ENCODE assay signal across 28 cellular contexts in the genomic region with DNA sequence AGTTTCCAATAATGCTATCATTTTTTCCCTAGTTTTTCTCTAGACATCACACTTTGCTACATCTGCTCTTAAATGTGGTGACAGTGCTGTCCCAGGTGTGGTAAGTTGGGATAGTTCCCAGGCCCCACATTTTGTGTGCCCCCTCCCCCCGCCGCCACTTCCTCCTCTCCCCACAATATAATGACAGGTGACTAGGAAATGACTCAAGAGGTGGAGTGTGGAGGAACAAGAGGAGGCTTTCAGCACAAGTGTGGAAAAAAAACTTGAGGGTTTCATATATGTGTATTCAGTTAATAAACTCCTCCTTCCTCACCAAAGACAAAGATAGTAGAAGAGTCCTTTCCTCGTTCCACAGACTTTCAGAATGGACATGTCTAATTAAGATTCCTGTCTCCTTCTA. TPM values are rescaled to one million over a fixed set of nuclear protein-coding genes. Genes with fewer than 3 reads are reported as not detected.
DNase-seq lines count a peak whose midpoint lies in the region; ATAC-seq, FAIRE-seq and TF ChIP-seq lines count a peak whose summit lies in the region.
"Had no signal": no experiment of that assay in that cellular context is flagged by ENCODE, and none has a peak within 500 bp of the region (broad histone marks: within the 10 kb centered on the region; RNA-seq: fewer than 3 reads in every experiment).

No MANE protein-coding gene starts in this region.

- DNase-seq in stimulated activated CD4-positive, alpha-beta T cell treated with anti-CD3 and anti-CD28 coated beads, Interleukin-15, amount 100 ng/mL, for 24 hours = peak; percentile 51
- DNase-seq in stimulated activated CD4-positive, alpha-beta T cell treated with anti-CD3 and anti-CD28 coated beads, Interleukin-12 subunit alpha, Interleukin-12 subunit beta, amount 100 ng/mL, for 4 hours = no peak
- DNase-seq in LHCN-M2 (ENCODE audit: low read depth) (peak; percentile 34), urothelium cell line (ENCODE audit: low spot score) (peak; percentile 37), NCI-H1436 treated with DMSO at 0.1 percent for 48 hours (lab: John Stamatoyannopoulos, UW) (no peak), NCI-H146 (lab: John Stamatoyannopoulos, UW) (no peak), tibial nerve (ENCODE audit: low spot score in 2 of 2) (no peak)
- DNase-seq: activated CD4-positive, alpha-beta T cell treated with anti-CD3 and anti-CD28 coated beads, Interleukin-2, amount 50 U/mL, for 48 hours; activated naive CD8-positive, alpha-beta T cell treated with anti-CD3 and anti-CD28 coated beads, Interleukin-2, amount 10 ng/mL, durations not matched to agents 7 days and 5 days; activated T-cell treated with anti-CD3 and anti-CD28 coated beads, Interleukin-2, amount 50 U/mL, for 1 hour; body of pancreas; EL; glutamatergic neuron; NCI-H1694 treated with DMSO at 0.1 percent for 48 hours; NCI-H2227 treated with DMSO at 0.1 percent for 48 hours; NCI-H748 treated with DMSO at 0.1 percent for 48 hours; nephron progenitor cell; stimulated activated CD4-positive, alpha-beta T cell treated with anti-CD3 and anti-CD28 coated beads, Interleukin-2, amount 100 ng/mL, for 48 hours; stomach; T-helper 2 cell; trophoblast cell had no signal

- no peak overlapping the region for H3K4me3 Mint-ChIP-seq in activated T-helper 17 cell treated with anti-CD3 and anti-CD28 coated beads, Interleukin-2, amount 50 U/mL, for 72 hours
- H3K4me3 Mint-ChIP-seq: activated naive CD8-positive, alpha-beta T cell treated with anti-CD3 and anti-CD28 coated beads, Interleukin-2, amount 10 ng/mL, durations not matched to agents 7 days and 5 days; mesothelial cell of epicardium; nephron progenitor cell had no signal

- H3K36me3 Mint-ChIP-seq in activated T-helper 17 cell treated with anti-CD3 and anti-CD28 coated beads, Interleukin-2, amount 50 U/mL, for 72 hours (ENCODE audit: low read depth) = no peaks in the 10 kb centered on the region
- H3K36me3 Mint-ChIP-seq: mesothelial cell of epicardium had no signal

- TF ChIP-seq POLR2A in tibial nerve (IDR thresholded peaks at IDR 0.05) = no peak

- no peak for TF ChIP-seq EP300 in tibial nerve (IDR thresholded peaks at IDR 0.05)

- ATAC-seq in activated T-helper 17 cell treated with anti-CD3 and anti-CD28 coated beads, Interleukin-2, amount 50 U/mL, for 72 hours (replicated peaks) = peak; percentile 56
- ATAC-seq: body of pancreas, left lobe of liver, Panc1 had no signal

- H3K9me3 Mint-ChIP-seq in activated T-helper 17 cell treated with anti-CD3 and anti-CD28 coated beads, Interleukin-2, amount 50 U/mL, for 72 hours = no peaks in the 10 kb centered on the region
- H3K9me3 Mint-ChIP-seq: nephron progenitor cell had no signal

- no peaks in the 10 kb centered on the region for H3K27me3 Mint-ChIP-seq in activated T-helper 17 cell treated with anti-CD3 and anti-CD28 coated beads, Interleukin-2, amount 50 U/mL, for 72 hours

- WGBS in tibial nerve, 2 donors = 86 to 89% methylated on average over 3 of the region's 3 CpGs

- no peaks in the 10 kb centered on the region for H3K9me3 ChIP-seq in tibial nerve
- H3K9me3 ChIP-seq: body of pancreas, stomach had no signal

- H3K4me3 ChIP-seq in tibial nerve = no peak overlapping the region
- H3K4me3 ChIP-seq: body of pancreas, stomach had no signal

- no peak for FAIRE-seq in urothelium cell line (lab: Jason Lieb, UNC)
- FAIRE-seq: GM18507 had no signal

- H3K4me1 ChIP-seq in tibial nerve = no peaks in the 10 kb centered on the region
- H3K4me1 ChIP-seq: body of pancreas, stomach had no signal

- H3K36me3 ChIP-seq in tibial nerve = no peaks in the 10 kb centered on the region
- H3K36me3 ChIP-seq: stomach had no signal

- H3K27me3 ChIP-seq in tibial nerve = no peaks in the 10 kb centered on the region
- H3K27me3 ChIP-seq: body of pancreas, stomach had no signal

- peaks cover 7% of the 10 kb centered on the region for H3K4me1 Mint-ChIP-seq in activated T-helper 17 cell treated with anti-CD3 and anti-CD28 coated beads, Interleukin-2, amount 50 U/mL, for 72 hours
- H3K4me1 Mint-ChIP-seq: nephron progenitor cell had no signal

- H3K27ac ChIP-seq in tibial nerve = no peak overlapping the region
- H3K27ac ChIP-seq: stomach, VCaP had no signal

- H3K27ac Mint-ChIP-seq in activated T-helper 17 cell treated with anti-CD3 and anti-CD28 coated beads, Interleukin-2, amount 50 U/mL, for 72 hours = no peak overlapping the region
- H3K27ac Mint-ChIP-seq: activated naive CD8-positive, alpha-beta T cell treated with anti-CD3 and anti-CD28 coated beads, Interleukin-2, amount 10 ng/mL, durations not matched to agents 7 days and 5 days; mesothelial cell of epicardium; nephron progenitor cell; progenitor cell of endocrine pancreas had no signal

- TF ChIP-seq CTCF in tibial nerve (IDR thresholded peaks at IDR 0.05) = no peak

RNA-seq across cellular contexts. Expression of a gene that starts 18.3 kb away (rescaled TPM):
- total RNA-seq in LHCN-M2 (2014; rRNA removed) (not detected in 2 replicates), tibial nerve (not detected)
- polyA plus RNA-seq in LHCN-M2 (2012) = not detected
- 10 to 100 TPM in 1 of 2 donors, 1 to 10 TPM in 1; 5.0 to 17.1 TPM for total RNA-seq in activated T-helper 17 cell treated with anti-CD3 and anti-CD28 coated beads, Interleukin-2, amount 50 U/mL, for 72 hours
- total RNA-seq: activated naive CD8-positive, alpha-beta T cell treated with anti-CD3 and anti-CD28 coated beads, Interleukin-2, amount 10 ng/mL, durations not matched to agents 7 days and 5 days; body of pancreas; left lobe of liver; mesothelial cell of epicardium; progenitor cell of endocrine pancreas; stomach had no signal
- polyA plus RNA-seq: stomach had no signal

Comparison
In these comparisons a context has a peak if more than half of its experiments do, and no peak if none do; other contexts are left out.
1. DNase-seq: peak in stimulated activated CD4-positive, alpha-beta T cell treated with anti-CD3 and anti-CD28 coated beads, Interleukin-15, amount 100 ng/mL, for 24 hours (single experiment), LHCN-M2 (single experiment) and urothelium cell line (single experiment); none in stimulated activated CD4-positive, alpha-beta T cell treated with anti-CD3 and anti-CD28 coated beads, Interleukin-12 subunit alpha, Interleukin-12 subunit beta, amount 100 ng/mL, for 4 hours (single experiment), NCI-H1436 treated with DMSO at 0.1 percent for 48 hours (single experiment), NCI-H146 (single experiment) and tibial nerve (0 of 2).